In the genomic region with DNA sequence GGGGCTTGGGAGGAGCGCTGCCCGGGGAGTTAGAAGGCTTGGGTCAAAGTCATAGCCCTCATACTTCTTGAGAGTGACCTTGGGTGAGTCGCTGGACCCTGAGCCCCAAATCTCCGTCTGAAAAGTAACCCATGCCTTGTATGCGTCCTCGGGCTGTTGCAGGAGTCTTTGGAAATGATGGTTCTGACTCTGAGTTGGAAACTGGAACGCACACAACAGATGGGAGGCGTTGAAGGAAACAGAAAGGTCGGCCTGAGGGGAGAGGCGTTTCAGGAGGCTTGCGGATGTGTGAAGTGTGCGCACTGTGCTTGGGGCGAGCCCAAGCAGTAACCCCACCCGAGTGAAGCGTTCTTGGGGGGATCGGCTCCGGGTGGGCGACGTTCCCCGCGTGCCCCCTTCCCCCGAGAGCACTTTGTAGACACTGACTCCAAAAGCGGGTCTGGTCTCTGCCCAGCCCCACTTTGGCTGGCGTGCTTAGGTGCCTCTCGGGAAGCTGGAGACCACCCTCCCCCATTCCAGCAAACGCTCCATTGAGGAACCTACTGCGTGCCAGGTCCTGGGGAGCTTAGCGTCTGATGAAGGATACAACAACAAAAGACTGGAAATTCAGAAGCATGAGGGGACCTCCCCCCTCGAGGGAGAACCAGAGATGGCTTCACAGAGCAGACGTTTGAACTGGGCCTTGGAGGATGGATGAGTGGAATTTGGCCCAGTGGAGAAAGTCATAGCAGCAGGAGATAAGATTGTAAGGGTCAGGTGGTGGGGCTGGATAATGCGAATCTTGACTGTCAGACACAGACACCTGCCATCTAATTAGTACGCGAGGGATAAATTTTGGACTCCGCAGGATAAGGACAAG, we compare ENCODE assay signal across 8 cellular contexts. TPM values are rescaled to one million over a fixed set of nuclear protein-coding genes. Genes with fewer than 3 reads are reported as not detected.
DNase-seq lines count a peak whose midpoint lies in the region; TF ChIP-seq lines count a peak whose summit lies in the region.

No MANE protein-coding gene starts in this region.

- H3K27me3 ChIP-seq in iPS-18a (ENCODE audit: control insufficient read depth, insufficient read depth, low read length): peaks cover 9% of the 10 kb centered on the region
- H3K27me3 ChIP-seq in spleen (replicated peaks in 1 of 7): no peaks in the 10 kb centered on the region

- peak overlapping the region; percentile 84 for H3K4me3 ChIP-seq in HEK293 (ENCODE audit: low read depth, low read length)
- peak overlapping the region; percentile 94 for H3K4me3 ChIP-seq in iPS-18a (ENCODE audit: low read length)
- H3K4me3 ChIP-seq in spleen: peak overlapping the region; percentile 85 to 99 (median 97)

- H3K36me3 ChIP-seq in HEK293 (ENCODE audit: control insufficient read depth in 2 of 2, insufficient read depth in 1 of 2, low read length in 2 of 2) (peaks cover 0 to 6% of the 10 kb centered on the region in 2 experiments; a peak in 1 of 3 replicates), iPS-18a (ENCODE audit: control insufficient read depth, low read depth, low read length) (no peaks in the 10 kb centered on the region), spleen (peaks cover 0 to 6% (median 0%) of the 10 kb centered on the region in 6 donors)

- TF ChIP-seq CTCF in HEK293 (tag by site-specific recombination; IDR thresholded peaks at IDR 0.05) (no peak), spleen (IDR thresholded peaks at IDR 0.05 in 8 of 11, conservative IDR thresholded peaks at IDR 0.05 in 3 of 11) (no peak)

- peak overlapping the region; percentile 67 for H3K9ac ChIP-seq in iPS-18a (ENCODE audit: low read length)

- H3K4me1 ChIP-seq in HEK293 (ENCODE audit: control insufficient read depth, insufficient read depth, low read length) (no peaks in the 10 kb centered on the region), iPS-18a (ENCODE audit: control insufficient read depth, low read depth, low read length) (peaks cover 12% of the 10 kb centered on the region), spleen (peaks cover 10 to 60% (median 27%) of the 10 kb centered on the region in 6 donors)

- POLR2A ChIA-PET in HEK293 (lab: Yijun Ruan, JAX): interaction anchor here (1.9 kb wide), 1 partner anchor 104 kb away, joined by 4 read pairs; a partner anchor contains a TSS

- DNase-seq in AG08396 (ENCODE audit: low spot score) (peak; percentile 44), amniotic epithelial cell (ENCODE audit: low read depth) (peak; percentile 24), spleen (peak; percentile 82), DMS79 (lab: John Stamatoyannopoulos, UW) (no peak), head of caudate nucleus (no peak)
- DNase-seq in stimulated activated naive CD4-positive, alpha-beta T cell treated with Interleukin-2 at 50 U/mL for 16 hours (lab: John Stamatoyannopoulos, UW): no peak

- intact Hi-C loops in spleen (cut with DNase I; ENCODE audit: low total_unique reads): no loop called here
- intact Hi-C loops in head of caudate nucleus (cut with DNase I): loop anchor here (10.0 kb wide), 2 partner anchors 250 to 420 kb away; a partner anchor contains a TSS

- 54 to 66% (median 58%) methylated on average over 19 to 34 of the region's 34 CpGs for WGBS in spleen, 5 donors

- CTCF ChIA-PET in HEK293 (lab: Yijun Ruan, JAX): interaction anchor here (0.6 to 2.5 kb wide), 9 partner anchors 9 to 456 kb away, joined by 3 to 8 read pairs (median 4); no protein-coding TSS in a partner anchor

- H3K27ac ChIP-seq in HEK293 (ENCODE audit: extremely low read depth, low read depth, low read length): peak overlapping the region; percentile 67
- H3K27ac ChIP-seq in iPS-18a (ENCODE audit: low read length): no peak overlapping the region
- peak overlapping the region; percentile 70 to 98 (median 93) for H3K27ac ChIP-seq in spleen

- no peak for TF ChIP-seq POLR2A in spleen (IDR thresholded peaks at IDR 0.05)

- H3K9me3 ChIP-seq in HEK293 (ENCODE audit: control insufficient read depth, insufficient read depth, low read depth, low read length): no peaks in the 10 kb centered on the region
- no peaks in the 10 kb centered on the region for H3K9me3 ChIP-seq in iPS-18a (ENCODE audit: control insufficient read depth, low read depth, low read length)
- H3K9me3 ChIP-seq in spleen: no peaks in the 10 kb centered on the region

TF ChIP-seq in HEK293, 187 proteins besides CTCF, POLR2A, EP300 and RAD21:
- no peak for TF ChIP-seq ZNF596 (tag by site-specific recombination; IDR thresholded peaks at IDR 0.05)
- TF ChIP-seq ZBTB21 (tag by site-specific recombination; IDR thresholded peaks at IDR 0.05): no peak

RNA-seq across cellular contexts. Expression of a gene that starts 0.9 kb away (rescaled TPM):
- 10 to 100 TPM; 22.3 to 36.9 (median 32.9) TPM for total RNA-seq in spleen
- 1 to 10 TPM; 3.7 to 7.4 (median 5.1) TPM for polyA plus RNA-seq in spleen

Comparison
In these comparisons a context has a peak if more than half of its experiments do, and no peak if none do; other contexts are left out.
1. DNase-seq: peak in AG08396 (single experiment), amniotic epithelial cell (single experiment) and spleen (single experiment); none in DMS79 (single experiment), head of caudate nucleus (0 of 42) and stimulated activated naive CD4-positive, alpha-beta T cell treated with Interleukin-2 at 50 U/mL for 16 hours (single experiment).
2. Peak in every context shown above with its lines, with median percentiles within 50 percentile points of each other: H3K4me3 ChIP-seq.